Comparison of ENCODE assay signal across 8 cellular contexts in the genomic region with DNA sequence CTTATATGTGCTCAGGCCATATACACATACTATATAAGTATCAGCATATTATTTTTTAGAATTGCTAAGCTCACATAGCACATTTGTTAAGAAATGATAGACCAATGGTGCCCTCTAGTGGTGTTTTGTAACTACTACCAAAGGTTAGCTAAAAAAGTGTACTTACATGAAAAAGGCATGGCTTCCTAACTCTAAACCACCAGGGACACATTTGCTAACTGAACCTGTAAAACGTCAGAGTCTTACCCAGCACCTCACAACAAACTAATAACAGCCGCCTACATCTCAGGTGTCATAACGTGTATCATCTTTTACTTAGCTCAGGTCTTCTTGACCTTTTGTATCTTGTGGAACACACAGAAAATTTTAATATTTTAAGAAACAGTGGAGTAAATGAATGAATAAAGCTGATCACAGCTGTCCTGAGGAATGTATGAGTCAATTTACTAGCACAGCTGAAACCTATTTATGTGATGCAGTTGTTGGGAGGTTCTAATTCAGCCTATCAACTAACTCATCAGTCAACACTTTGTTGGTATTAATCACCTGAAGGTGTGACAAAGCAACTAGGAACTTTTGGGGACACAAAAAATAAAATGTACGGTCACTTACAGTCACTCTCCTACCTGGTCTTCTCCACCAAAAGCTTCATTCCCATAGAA.
A peak's percentile ranks its signal among the peaks of the same experiment; 100 is the strongest.
DNase-seq lines count a peak whose midpoint lies in the region; ATAC-seq and FAIRE-seq lines count a peak whose summit lies in the region.

No MANE protein-coding gene starts in this region.

- H3K4me3 ChIP-seq in iPS DF 6.9 (ENCODE audit: low read length) = no peak overlapping the region
- H3K4me3 ChIP-seq in effector memory CD4-positive, alpha-beta T cell (ENCODE audit: insufficient read depth, low read depth, low read length, poor library complexity, severe bottlenecking) = no peak overlapping the region

- peak; percentile 95 for FAIRE-seq in G401.6 (lab: Jason Lieb, UNC)

- H3K4me1 ChIP-seq in iPS DF 6.9 (ENCODE audit: control insufficient read depth, insufficient read depth, low read length) = no peaks in the 10 kb centered on the region
- H3K4me1 ChIP-seq in effector memory CD4-positive, alpha-beta T cell (ENCODE audit: control insufficient read depth, insufficient read depth, low read length, poor library complexity, severe bottlenecking) = no peaks in the 10 kb centered on the region

- ATAC-seq in GM21381 (IDR thresholded peaks at IDR 0.05; ENCODE audit: unreplicated experiment) = peak; percentile 92
- ATAC-seq in HG03565 (IDR thresholded peaks at IDR 0.05; ENCODE audit: unreplicated experiment) = peak; percentile 92

- no peaks in the 10 kb centered on the region for H3K36me3 ChIP-seq in iPS DF 6.9 (ENCODE audit: control insufficient read depth, insufficient read depth, low read length)
- H3K36me3 ChIP-seq in effector memory CD4-positive, alpha-beta T cell (ENCODE audit: control insufficient read depth, insufficient read depth, low read length) = no peaks in the 10 kb centered on the region

- DNase-seq in NCI-H510A (lab: John Stamatoyannopoulos, UW) = peak; percentile 12
- DNase-seq in amniotic epithelial cell (ENCODE audit: low read depth) = peak; percentile 73
- peak; percentile 41 for DNase-seq in iPS DF 6.9 (ENCODE audit: low read depth, low spot score)
- peak; percentile 53 for DNase-seq in stromal cell of bone marrow (ENCODE audit: low read depth)
- no peak for DNase-seq in effector memory CD4-positive, alpha-beta T cell

- no peaks in the 10 kb centered on the region for H3K27me3 ChIP-seq in iPS DF 6.9 (ENCODE audit: control insufficient read depth, insufficient read depth, low read length)
- H3K27me3 ChIP-seq in effector memory CD4-positive, alpha-beta T cell (replicated peaks; ENCODE audit: control insufficient read depth, insufficient read depth, low read length, poor library complexity, severe bottlenecking) = no peaks in the 10 kb centered on the region

- H3K27ac ChIP-seq in iPS DF 6.9 (ENCODE audit: low read length) = no peak overlapping the region
- H3K27ac ChIP-seq in effector memory CD4-positive, alpha-beta T cell (ENCODE audit: insufficient read depth, low read length, poor library complexity, severe bottlenecking) = no peak overlapping the region

- whole genome bisulfite sequencing in iPS DF 6.9 (ENCODE audit: insufficient coverage, insufficient read length) = no CpG with 5 or more reads among the region's 4 CpGs

- no peaks in the 10 kb centered on the region for H3K9me3 ChIP-seq in iPS DF 6.9 (ENCODE audit: control insufficient read depth, insufficient read depth, low read length)
- H3K9me3 ChIP-seq in effector memory CD4-positive, alpha-beta T cell (ENCODE audit: control insufficient read depth, low read length) = no peaks in the 10 kb centered on the region

Comparison
In these comparisons a context has a peak if more than half of its experiments do, and no peak if none do; other contexts are left out.
1. DNase-seq: peak in NCI-H510A (single experiment), amniotic epithelial cell (single experiment), iPS DF 6.9 (single experiment) and stromal cell of bone marrow (single experiment); none in effector memory CD4-positive, alpha-beta T cell (0 of 3).